Comparison of ENCODE assay signal across 8 cellular contexts in the genomic region with DNA sequence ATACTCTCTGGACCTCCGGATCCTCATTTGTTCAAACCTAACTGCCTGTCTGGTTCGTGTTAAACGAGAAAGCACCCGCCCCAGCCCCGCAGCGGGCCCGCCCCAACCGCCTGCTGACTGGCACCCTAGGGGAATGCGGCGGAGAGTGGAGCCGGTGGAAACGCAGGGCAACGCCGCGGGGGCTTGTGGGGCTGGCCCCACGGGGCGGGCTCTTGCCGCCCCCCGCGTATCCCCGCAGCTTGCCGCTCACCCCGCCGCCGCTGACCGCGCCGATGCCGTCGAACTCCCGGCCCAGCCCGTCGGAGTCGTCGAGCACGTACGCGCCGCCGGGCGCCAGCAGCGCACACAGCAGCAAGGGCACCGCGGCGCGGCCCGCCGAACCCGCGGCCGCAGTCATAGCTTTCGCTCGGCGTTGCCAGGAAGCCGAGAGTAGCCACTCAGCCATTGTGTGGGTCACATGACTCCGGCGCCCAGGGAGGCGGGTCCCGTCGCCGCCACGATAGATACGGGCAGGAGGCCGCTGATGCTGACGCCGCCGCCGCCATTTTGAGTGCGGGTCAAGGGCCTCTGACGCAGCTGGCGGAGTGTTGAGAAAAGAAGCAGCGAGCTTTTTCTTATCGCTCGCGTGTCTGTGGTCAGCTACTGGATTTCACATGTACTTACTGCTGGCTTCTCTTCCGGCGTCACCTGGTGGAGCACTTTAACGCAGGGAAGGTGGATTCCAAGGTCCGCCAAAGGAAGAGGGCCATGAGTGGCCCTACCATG. TPM values are rescaled to one million over a fixed set of nuclear protein-coding genes. Genes with fewer than 3 reads are reported as not detected.
DNase-seq lines count a peak whose midpoint lies in the region; ATAC-seq, FAIRE-seq and TF ChIP-seq lines count a peak whose summit lies in the region.

A gene (minus strand): TSS at position 463 of the 765 bp plus-strand sequence. CDS start 18 bp downstream, at position 445.

- H3K27ac ChIP-seq in keratinocyte (ENCODE audit: control insufficient read depth, insufficient read depth, low read length): no peak within 1 kb of the TSS

- dilution Hi-C loops in keratinocyte (cut with MboI; ENCODE audit: extremely low pct_ligation_motif_present, low sequenced_read_pairs): no loop called here

- DNase-seq in NCI-H345 (lab: John Stamatoyannopoulos, UW) (peak; percentile 89), chondrocyte (ENCODE audit: low spot score) (peak; percentile 96), keratinocyte (ENCODE audit: low read depth, low spot score) (no peak), GDM1 (lab: John Stamatoyannopoulos, UW) (no peak)
- DNase-seq in activated CD4-positive, alpha-beta T cell treated with anti-CD3 and anti-CD28 coated beads for 4 hours: peak; percentile 92 to 93
- DNase-seq in stimulated activated CD4-positive, alpha-beta T cell treated with anti-CD3 and anti-CD28 coated beads, Interleukin-15, amount 100 ng/mL, for 24 hours: peak; percentile 96

- H3K27ac Mint-ChIP-seq in chondrocyte (ENCODE audit: unreplicated experiment): peak within 1 kb of the TSS; percentile 93

- H3K27me3 ChIP-seq in keratinocyte (ENCODE audit: control insufficient read depth, extremely low read depth, insufficient read depth, low read length): no peaks in the 10 kb centered on the region

- no peaks in the 10 kb centered on the region for H3K79me2 ChIP-seq in keratinocyte (ENCODE audit: control insufficient read depth, insufficient read depth, low read length)

- H3K9me3 ChIP-seq in keratinocyte (ENCODE audit: control insufficient read depth, low read depth, low read length): no peaks in the 10 kb centered on the region

- H3K4me3 ChIP-seq in keratinocyte (ENCODE audit: control insufficient read depth in 2 of 3, extremely low read depth in 1 of 3, insufficient read depth in 2 of 3, low read depth in 1 of 3, low read length in 3 of 3): peak within 1 kb of the TSS; percentile 49 to 76 (median 68)

- peaks cover 5% of the 10 kb centered on the region for H3K4me1 ChIP-seq in keratinocyte (ENCODE audit: control insufficient read depth, extremely low read depth, insufficient read depth, low read length)

- H3K27me3 Mint-ChIP-seq in chondrocyte (ENCODE audit: low read depth): no peaks in the 10 kb centered on the region

- peak within 1 kb of the TSS; percentile 99 for H2AFZ ChIP-seq in keratinocyte (ENCODE audit: control insufficient read depth, low read length)

- peak within 1 kb of the TSS; percentile 88 for H3K4me3 Mint-ChIP-seq in chondrocyte (ENCODE audit: unreplicated experiment)

- H3K9ac ChIP-seq in keratinocyte (ENCODE audit: control insufficient read depth, extremely low read depth, insufficient read depth, low read length): peak within 1 kb of the TSS; percentile 74

- H4K20me1 ChIP-seq in keratinocyte (ENCODE audit: control insufficient read depth, extremely low read depth, insufficient read depth, low read length): no peaks in the 10 kb centered on the region

- no peaks in the 10 kb centered on the region for H3K36me3 Mint-ChIP-seq in chondrocyte (ENCODE audit: low read depth)

- H3K4me2 ChIP-seq in keratinocyte (ENCODE audit: control insufficient read depth, extremely low read depth, insufficient read depth, low read depth, low read length): peak within 1 kb of the TSS; percentile 89

- no peaks in the 10 kb centered on the region for H3K36me3 ChIP-seq in keratinocyte (ENCODE audit: control insufficient read depth in 2 of 2, extremely low read depth in 1 of 2, insufficient read depth in 2 of 2, low read length in 2 of 2)

- ATAC-seq in GM18519 (IDR thresholded peaks at IDR 0.05; ENCODE audit: low FRiP score, unreplicated experiment) (peak; percentile 88), HG03060 (IDR thresholded peaks at IDR 0.05; ENCODE audit: low read depth, unreplicated experiment) (peak; percentile 77)

- FAIRE-seq in keratinocyte (lab: Jason Lieb, UNC): no peak

- TF ChIP-seq CTCF in chondrocyte (IDR thresholded peaks at IDR 0.05) (no peak), keratinocyte (optimal IDR thresholded peaks at IDR 0.05 in 1 of 3, IDR thresholded peaks at IDR 0.05 in 1 of 3, conservative IDR thresholded peaks at IDR 0.05 in 1 of 3; ENCODE audit: extremely low read depth in 1 of 3, insufficient read depth in 2 of 3, low read length in 3 of 3) (no peak)

- H3K9me1 ChIP-seq in keratinocyte (ENCODE audit: control insufficient read depth, extremely low read depth, insufficient read depth, low read length): no peaks in the 10 kb centered on the region

- H3K4me1 Mint-ChIP-seq in chondrocyte (ENCODE audit: low read depth): peaks cover 35% of the 10 kb centered on the region

- no peaks in the 10 kb centered on the region for H3K9me3 Mint-ChIP-seq in chondrocyte (ENCODE audit: low read depth)

RNA-seq across cellular contexts. Expression of the gene that starts here (rescaled TPM):
- 11.1 to 18.0 TPM (median 12.3 TPM) in 3 replicates for total RNA-seq in chondrocyte
- 4.6 to 7.9 TPM (median 6.2 TPM) in 3 replicates for polyA plus RNA-seq in keratinocyte
- polyA plus RNA-seq in keratinocyte (2011; ENCODE audit: low read depth): 1.9 TPM
- polyA plus RNA-seq in keratinocyte (2011; cell fraction: cytosol; rRNA removed): 2.1 and 3.6 TPM in 2 replicates
- 7.6 and 10.5 TPM in 2 replicates for polyA plus RNA-seq in keratinocyte (2011; cell fraction: nucleus; rRNA removed)
- 3.4 and 4.3 TPM in 2 replicates for polyA plus RNA-seq in keratinocyte (2012; ENCODE audit: low replicate concordance)
- 1.8 to 7.1 TPM (median 6.7 TPM) in 3 replicates for polyA minus RNA-seq in keratinocyte
- polyA minus RNA-seq in keratinocyte (2011; cell fraction: cytosol; rRNA and poly(A)+ RNA removed): 5.2 TPM
- 6.2 and 14.7 TPM in 2 replicates for polyA minus RNA-seq in keratinocyte (2011; cell fraction: nucleus; rRNA and poly(A)+ RNA removed)

Comparison
In these comparisons a context has a peak if more than half of its experiments do, and no peak if none do; other contexts are left out.
1. DNase-seq: peak in NCI-H345 (single experiment), activated CD4-positive, alpha-beta T cell treated with anti-CD3 and anti-CD28 coated beads for 4 hours (2 of 2), chondrocyte (single experiment) and stimulated activated CD4-positive, alpha-beta T cell treated with anti-CD3 and anti-CD28 coated beads, Interleukin-15, amount 100 ng/mL, for 24 hours (single experiment); none in keratinocyte (single experiment) and GDM1 (single experiment).